In genomic region chr19:57903298-57904174, GRCh38 we compare ENCODE assay signal across 6 cellular contexts. TPM values are rescaled to one million over a fixed set of nuclear protein-coding genes. Genes with fewer than 3 reads are reported as not detected.
A peak's percentile ranks its signal among the peaks of the same experiment; 100 is the strongest.
DNase-seq lines count a peak whose midpoint lies in the region; ATAC-seq and TF ChIP-seq lines count a peak whose summit lies in the region.

No MANE protein-coding gene starts in this region.

- no peaks in the 10 kb centered on the region for H3K27me3 Mint-ChIP-seq in activated naive CD8-positive, alpha-beta T cell treated with anti-CD3 and anti-CD28 coated beads for 36 hours
- H3K27me3 Mint-ChIP-seq in activated naive CD8-positive, alpha-beta T cell treated with anti-CD3 and anti-CD28 coated beads, Interleukin-2, amount 50 U/mL, for 24 hours: no peaks in the 10 kb centered on the region
- H3K27me3 Mint-ChIP-seq in neural crest cell (ENCODE audit: low read depth): no peaks in the 10 kb centered on the region

- no peak overlapping the region for H3K4me3 Mint-ChIP-seq in activated naive CD8-positive, alpha-beta T cell treated with anti-CD3 and anti-CD28 coated beads for 36 hours
- no peak overlapping the region for H3K4me3 Mint-ChIP-seq in activated naive CD8-positive, alpha-beta T cell treated with anti-CD3 and anti-CD28 coated beads, Interleukin-2, amount 50 U/mL, for 24 hours
- no peak overlapping the region for H3K4me3 Mint-ChIP-seq in neural crest cell

- peak overlapping the region; percentile 94 for H3K27ac Mint-ChIP-seq in activated naive CD8-positive, alpha-beta T cell treated with anti-CD3 and anti-CD28 coated beads for 36 hours
- H3K27ac Mint-ChIP-seq in activated naive CD8-positive, alpha-beta T cell treated with anti-CD3 and anti-CD28 coated beads, Interleukin-2, amount 50 U/mL, for 24 hours: no peak overlapping the region
- H3K27ac Mint-ChIP-seq in neural crest cell (ENCODE audit: unreplicated experiment): no peak overlapping the region

- in situ Hi-C loops in astrocyte of the spinal cord (cut with HindIII; ENCODE audit: low sequenced_read_pairs): no loop called here

- peaks cover 17% of the 10 kb centered on the region for H3K4me1 Mint-ChIP-seq in activated naive CD8-positive, alpha-beta T cell treated with anti-CD3 and anti-CD28 coated beads for 36 hours
- H3K4me1 Mint-ChIP-seq in activated naive CD8-positive, alpha-beta T cell treated with anti-CD3 and anti-CD28 coated beads, Interleukin-2, amount 50 U/mL, for 24 hours: peaks cover 5% of the 10 kb centered on the region
- H3K4me1 Mint-ChIP-seq in neural crest cell: peaks cover 4% of the 10 kb centered on the region

- no peak overlapping the region for H3K4me3 ChIP-seq in astrocyte of the spinal cord (ENCODE audit: low read depth, low read length)

- H3K36me3 Mint-ChIP-seq in activated naive CD8-positive, alpha-beta T cell treated with anti-CD3 and anti-CD28 coated beads for 36 hours: peaks cover 37% of the 10 kb centered on the region
- H3K36me3 Mint-ChIP-seq in activated naive CD8-positive, alpha-beta T cell treated with anti-CD3 and anti-CD28 coated beads, Interleukin-2, amount 50 U/mL, for 24 hours (ENCODE audit: low read depth): peaks cover 34% of the 10 kb centered on the region
- H3K36me3 Mint-ChIP-seq in neural crest cell (ENCODE audit: low read depth): peaks cover 18% of the 10 kb centered on the region

- H3K9me3 Mint-ChIP-seq in activated naive CD8-positive, alpha-beta T cell treated with anti-CD3 and anti-CD28 coated beads for 36 hours: peaks cover 4% of the 10 kb centered on the region
- peaks cover 29% of the 10 kb centered on the region for H3K9me3 Mint-ChIP-seq in activated naive CD8-positive, alpha-beta T cell treated with anti-CD3 and anti-CD28 coated beads, Interleukin-2, amount 50 U/mL, for 24 hours
- no peaks in the 10 kb centered on the region for H3K9me3 Mint-ChIP-seq in neural crest cell

- TF ChIP-seq CTCF in astrocyte of the spinal cord (IDR thresholded peaks at IDR 0.05; ENCODE audit: low read depth, low read length) (peak; percentile 46), neural crest cell (conservative IDR thresholded peaks at IDR 0.05) (peak; percentile 72)

- DNase-seq in activated naive CD8-positive, alpha-beta T cell treated with anti-CD3 and anti-CD28 coated beads for 36 hours: no peak
- DNase-seq in activated naive CD8-positive, alpha-beta T cell treated with anti-CD3 and anti-CD28 coated beads, Interleukin-2, amount 50 U/mL, for 24 hours: no peak
- DNase-seq in astrocyte of the spinal cord (ENCODE audit: low read depth, low spot score) (peak; percentile 26), neural crest cell (ENCODE audit: low read depth, low spot score) (no peak), HPDE6-E6E7 (ENCODE audit: extremely low spot score) (no peak)

- no peak for ATAC-seq in activated naive CD8-positive, alpha-beta T cell treated with anti-CD3 and anti-CD28 coated beads, Interleukin-2, amount 50 U/mL, for 24 hours
- no peak for ATAC-seq in HG02759 (IDR thresholded peaks at IDR 0.05; ENCODE audit: unreplicated experiment)

RNA-seq across cellular contexts. Expression of gene ZNF417, which starts 12.9 kb away (rescaled TPM):
- 10 to 100 TPM; 11.9 to 12.9 TPM for total RNA-seq in activated naive CD8-positive, alpha-beta T cell treated with anti-CD3 and anti-CD28 coated beads for 36 hours
- total RNA-seq in neural crest cell: 22.3 and 23.3 TPM in 2 replicates

RNA-seq across cellular contexts. Expression of gene ZNF814, which starts 14.7 kb away (rescaled TPM):
- total RNA-seq in activated naive CD8-positive, alpha-beta T cell treated with anti-CD3 and anti-CD28 coated beads for 36 hours: 10 to 100 TPM; 40.6 to 45.9 TPM
- total RNA-seq in neural crest cell: 44.3 and 45.4 TPM in 2 replicates

RNA-seq across cellular contexts. Expression of gene ZNF418, which starts 31.7 kb away (rescaled TPM):
- total RNA-seq in activated naive CD8-positive, alpha-beta T cell treated with anti-CD3 and anti-CD28 coated beads for 36 hours: 1 to 10 TPM; 5.4 to 6.5 TPM
- total RNA-seq in neural crest cell: 21.7 and 30.4 TPM in 2 replicates

RNA-seq across cellular contexts. Expression of gene ZNF256, which starts 44.0 kb away (rescaled TPM):
- 10 to 100 TPM; 12.9 to 13.8 TPM for total RNA-seq in activated naive CD8-positive, alpha-beta T cell treated with anti-CD3 and anti-CD28 coated beads for 36 hours
- 11.3 and 12.6 TPM in 2 replicates for total RNA-seq in neural crest cell

RNA-seq across cellular contexts. Expression of gene ZNF587, which starts 53.9 kb away (rescaled TPM):
- total RNA-seq in activated naive CD8-positive, alpha-beta T cell treated with anti-CD3 and anti-CD28 coated beads for 36 hours: 10 to 100 TPM; 20.6 to 24.3 TPM
- 45.4 and 46.1 TPM in 2 replicates for total RNA-seq in neural crest cell
